ENCODE assay signal across 21 cellular contexts in genomic region chr2:127796389-127796788, GRCh38. TPM values are rescaled to one million over a fixed set of nuclear protein-coding genes. Genes with fewer than 3 reads are reported as not detected.
DNase-seq lines count a peak whose midpoint lies in the region; ATAC-seq and TF ChIP-seq lines count a peak whose summit lies in the region.
"Had no signal": no experiment of that assay in that cellular context is flagged by ENCODE, and none has a peak within 500 bp of the region (broad histone marks: within the 10 kb centered on the region; RNA-seq: fewer than 3 reads in every experiment).

No MANE protein-coding gene starts in this region.

- H2AFZ ChIP-seq in OCI-LY1 (ENCODE audit: low read length): no peak overlapping the region

- H3K27me3 ChIP-seq in A673 (replicated peaks; ENCODE audit: insufficient read depth, low read depth, low read length, poor library complexity) (no peaks in the 10 kb centered on the region), OCI-LY1 (ENCODE audit: insufficient read depth, low read length) (no peaks in the 10 kb centered on the region), brain microvascular endothelial cell (replicated peaks) (no peaks in the 10 kb centered on the region)
- H3K27me3 ChIP-seq in CD8-positive, alpha-beta memory T cell (ENCODE audit: insufficient read depth, low read length, poor library complexity, severe bottlenecking): no peaks in the 10 kb centered on the region
- H3K27me3 ChIP-seq: dorsolateral prefrontal cortex, left lung, pancreas, sigmoid colon had no signal

- no peak for DNase-seq in A673 (ENCODE audit: low spot score)
- no peak for DNase-seq in CD8-positive, alpha-beta memory T cell
- DNase-seq in central memory CD8-positive, alpha-beta T cell (ENCODE audit: low spot score in 2 of 2): no peak
- DNase-seq in activated effector memory CD4-positive, alpha-beta T cell treated with anti-CD3 and anti-CD28 coated beads, Interleukin-2, amount 50 U/mL, for 16 hours: no peak
- no peak for DNase-seq in Ammon's horn (ENCODE audit: low spot score)
- no peak for DNase-seq in brain microvascular endothelial cell
- DNase-seq: activated CD4-positive, CD25-positive, alpha-beta regulatory T cell; activated naive CD4-positive, alpha-beta T cell treated with anti-CD3 and anti-CD28 coated beads, Interleukin-2, amount 50 U/mL, for 16 hours; dorsolateral prefrontal cortex; left lung; NCI-H2029; NCI-H526; pancreas; sigmoid colon; substantia nigra; T-cell had no signal

- H3K9me2 ChIP-seq in OCI-LY1 (ENCODE audit: low read depth, low read length): no peaks in the 10 kb centered on the region

- no peak for ATAC-seq in central memory CD8-positive, alpha-beta T cell (replicated peaks; ENCODE audit: extremely low read depth, poor library complexity, severe bottlenecking)
- no peak for ATAC-seq in GM18502 (IDR thresholded peaks at IDR 0.05; ENCODE audit: poor library complexity, unreplicated experiment)
- ATAC-seq: esophagus mucosa, left lung, pancreas, T-cell had no signal

- H3K4me2 ChIP-seq in OCI-LY1 (ENCODE audit: low read length): no peak overlapping the region

- peaks cover 100% of the 10 kb centered on the region for H3K79me2 ChIP-seq in OCI-LY1 (ENCODE audit: insufficient read depth, low read length)

- H3K36me3 Mint-ChIP-seq in CD8-positive, alpha-beta memory T cell: peaks cover 0 to 38% (median 6%) of the 10 kb centered on the region in 3 donors
- peaks cover 14% of the 10 kb centered on the region for H3K36me3 Mint-ChIP-seq in central memory CD8-positive, alpha-beta T cell (ENCODE audit: insufficient read depth)

- peak overlapping the region in 7 of 8 donors; percentile 26 to 80 (median 56) for H3K27ac Mint-ChIP-seq in CD8-positive, alpha-beta memory T cell
- no peak overlapping the region for H3K27ac Mint-ChIP-seq in central memory CD8-positive, alpha-beta T cell (ENCODE audit: low read depth)
- H3K27ac Mint-ChIP-seq: brain had no signal

- H3K36me3 ChIP-seq in A673 (ENCODE audit: insufficient read depth, low read length, poor library complexity, severe bottlenecking): peaks cover 4% of the 10 kb centered on the region
- H3K36me3 ChIP-seq in CD8-positive, alpha-beta memory T cell (ENCODE audit: insufficient read depth, low read length): peaks cover 8% of the 10 kb centered on the region
- peaks cover 85% of the 10 kb centered on the region for H3K36me3 ChIP-seq in OCI-LY1 (ENCODE audit: insufficient read depth, low read length)
- no peaks in the 10 kb centered on the region for H3K36me3 ChIP-seq in brain microvascular endothelial cell (replicated peaks)
- H3K36me3 ChIP-seq: pancreas had no signal

- no peaks in the 10 kb centered on the region for H3K4me1 ChIP-seq in A673 (ENCODE audit: insufficient read depth, low read length, poor library complexity, severe bottlenecking)
- H3K4me1 ChIP-seq in CD8-positive, alpha-beta memory T cell (ENCODE audit: insufficient read depth, low read length): peaks cover 45% of the 10 kb centered on the region
- peaks cover 27% of the 10 kb centered on the region for H3K4me1 ChIP-seq in OCI-LY1 (ENCODE audit: insufficient read depth, low read length, severe bottlenecking)
- H3K4me1 ChIP-seq: pancreas had no signal

- H3K27ac ChIP-seq in A673 (ENCODE audit: low read depth, low read length, poor library complexity, severe bottlenecking): no peak overlapping the region
- H3K27ac ChIP-seq in CD8-positive, alpha-beta memory T cell (ENCODE audit: low read depth, low read length): no peak overlapping the region
- peak overlapping the region; percentile 10 for H3K27ac ChIP-seq in OCI-LY1 (ENCODE audit: low read depth, low read length, poor library complexity, severe bottlenecking)
- H3K27ac ChIP-seq in brain microvascular endothelial cell: no peak overlapping the region
- H3K27ac ChIP-seq: dorsolateral prefrontal cortex, left lung, pancreas, RWPE1, sigmoid colon had no signal

- no peaks in the 10 kb centered on the region for H3K9me3 ChIP-seq in A673 (ENCODE audit: low read depth, low read length, poor library complexity, severe bottlenecking)
- no peaks in the 10 kb centered on the region for H3K9me3 ChIP-seq in CD8-positive, alpha-beta memory T cell (ENCODE audit: low read length)
- H3K9me3 ChIP-seq in OCI-LY1 (ENCODE audit: low read length): no peaks in the 10 kb centered on the region
- H3K9me3 ChIP-seq: left lung, pancreas, sigmoid colon had no signal

- intact Hi-C loops in A673 (cut with micrococcal nuclease; ENCODE audit: unreplicated experiment): no loop called here

- TF ChIP-seq CTCF in A673 (conservative IDR thresholded peaks at IDR 0.05; ENCODE audit: low read depth, low read length) (no peak), OCI-LY1 (IDR thresholded peaks at IDR 0.05; ENCODE audit: low read length) (no peak), brain microvascular endothelial cell (IDR thresholded peaks at IDR 0.05; ENCODE audit: low read depth, low read length, missing control alignments) (no peak)

- no peaks in the 10 kb centered on the region for H3K27me3 Mint-ChIP-seq in CD8-positive, alpha-beta memory T cell
- H3K27me3 Mint-ChIP-seq in central memory CD8-positive, alpha-beta T cell: no peaks in the 10 kb centered on the region
- H3K27me3 Mint-ChIP-seq: brain, T-cell had no signal

- in situ Hi-C loops in brain microvascular endothelial cell (cut with HindIII; ENCODE audit: low pct_ligation_motif_present, low sequenced_read_pairs): no loop called here

- H3K4me1 Mint-ChIP-seq in CD8-positive, alpha-beta memory T cell: peaks cover 56 to 89% (median 72%) of the 10 kb centered on the region in 3 donors
- peaks cover 52% of the 10 kb centered on the region for H3K4me1 Mint-ChIP-seq in central memory CD8-positive, alpha-beta T cell

- no peaks in the 10 kb centered on the region for H3F3A ChIP-seq in OCI-LY1 (ENCODE audit: insufficient read depth, low read length)

- CTCF ChIA-PET in A673 (lab: Charles Lee): no interaction called here
- CTCF ChIA-PET in CD8-positive, alpha-beta memory T cell (lab: Charles Lee): no interaction called here

- H3K4me3 ChIP-seq in A673 (ENCODE audit: low read depth, low read length, poor library complexity, severe bottlenecking): no peak overlapping the region
- no peak overlapping the region for H3K4me3 ChIP-seq in CD8-positive, alpha-beta memory T cell (ENCODE audit: low read length)
- H3K4me3 ChIP-seq in OCI-LY1 (ENCODE audit: low read depth, low read length, poor library complexity, severe bottlenecking): no peak overlapping the region
- no peak overlapping the region for H3K4me3 ChIP-seq in brain microvascular endothelial cell (ENCODE audit: low read depth, low read length)
- H3K4me3 ChIP-seq: dorsolateral prefrontal cortex, left lung, pancreas, sigmoid colon had no signal

- H3K4me3 Mint-ChIP-seq in CD8-positive, alpha-beta memory T cell: peak overlapping the region in 5 of 7 donors; percentile 1 to 33 (median 6)
- peak overlapping the region; percentile 10 for H3K4me3 Mint-ChIP-seq in central memory CD8-positive, alpha-beta T cell
- H3K4me3 Mint-ChIP-seq: brain had no signal

- no peaks in the 10 kb centered on the region for H4K20me1 ChIP-seq in OCI-LY1 (ENCODE audit: insufficient read depth, low read length)

- POLR2A ChIA-PET in A673 (lab: Charles Lee; ENCODE audit: low non-redundant PET): no interaction called here
- POLR2A ChIA-PET in CD8-positive, alpha-beta memory T cell (lab: Charles Lee): no interaction called here

- BruUV-seq in A673 (replicated peaks; lab: Mats Ljungman, UMichigan): TSS peak; percentile 9

- no peaks in the 10 kb centered on the region for H3K9me3 Mint-ChIP-seq in CD8-positive, alpha-beta memory T cell
- no peaks in the 10 kb centered on the region for H3K9me3 Mint-ChIP-seq in central memory CD8-positive, alpha-beta T cell
- H3K9me3 Mint-ChIP-seq: T-cell had no signal

- no peak overlapping the region for H3K9ac ChIP-seq in OCI-LY1 (ENCODE audit: low read length)

RNA-seq across cellular contexts. Expression of gene WDR33, which starts 14.6 kb away (rescaled TPM):
- total RNA-seq in A673 (2021): 83.8 and 87.1 TPM in 2 replicates
- 10 to 100 TPM; 84.8 to 88.1 TPM for total RNA-seq in CD8-positive, alpha-beta memory T cell
- 51.6 TPM for polyA plus RNA-seq in CD8-positive, alpha-beta memory T cell
